In genomic region chr16:70681382-70682238, GRCh38 we compare ENCODE assay signal across 10 cellular contexts. TPM values are rescaled to one million over a fixed set of nuclear protein-coding genes. Genes with fewer than 3 reads are reported as not detected.
DNase-seq lines count a peak whose midpoint lies in the region; ATAC-seq and TF ChIP-seq lines count a peak whose summit lies in the region.
"Had no signal": no experiment of that assay in that cellular context is flagged by ENCODE, and none has a peak within 500 bp of the region (broad histone marks: within the 10 kb centered on the region; RNA-seq: fewer than 3 reads in every experiment).

No MANE protein-coding gene starts in this region.

- WGBS in mesodermal cell (ENCODE audit: insufficient coverage in 2 of 2), 2 experiments, result 86 to 95% methylated on average over 7 of the region's 13 CpGs

- DNase-seq in NT2/D1 (ENCODE audit: low read depth, low spot score) (no peak), epithelial cell of esophagus (ENCODE audit: low read depth) (peak; percentile 36), substantia nigra (lab: John Stamatoyannopoulos, UW) (peak; percentile 43 to 94 (median 84)), omental fat pad (ENCODE audit: low spot score) (no peak)
- no peak for DNase-seq in stimulated activated naive CD4-positive, alpha-beta T cell treated with Interleukin-2 at 50 U/mL for 16 hours (lab: John Stamatoyannopoulos, UW)
- no peak for DNase-seq in stimulated activated CD4-positive, alpha-beta T cell treated with anti-CD3 and anti-CD28 coated beads, Interleukin-1b, Interleukin-23, amount 100 ng/mL, for 48 hours
- DNase-seq: Karpas-422, NCI-H82 had no signal

- TF ChIP-seq CTCF in epithelial cell of esophagus (IDR thresholded peaks at IDR 0.05; ENCODE audit: insufficient read depth, low read depth, low read length, missing control alignments) (no peak), omental fat pad (IDR thresholded peaks at IDR 0.05) (no peak)

- H3K36me3 ChIP-seq in NT2/D1 (ENCODE audit: insufficient read depth, insufficient read length, low read length), result peaks cover 70% of the 10 kb centered on the region
- H3K36me3 ChIP-seq in mesodermal cell (ENCODE audit: control insufficient read depth, insufficient read depth, low read length), result peaks cover 40% of the 10 kb centered on the region

- H3K9ac ChIP-seq in NT2/D1 (ENCODE audit: insufficient read length, low read depth), result peak overlapping the region; percentile 12

- H3K4me3 ChIP-seq in NT2/D1 (ENCODE audit: insufficient read length, low read depth) (no peak overlapping the region), epithelial cell of esophagus (ENCODE audit: low read length) (peak overlapping the region; percentile 85), mesodermal cell (ENCODE audit: extremely low read depth, insufficient read depth, low read length, poor library complexity, severe bottlenecking) (no peak overlapping the region)

- H3K4me1 ChIP-seq in NT2/D1 (ENCODE audit: insufficient read depth, insufficient read length), result peaks cover 43% of the 10 kb centered on the region
- peaks cover 28% of the 10 kb centered on the region for H3K4me1 ChIP-seq in mesodermal cell (ENCODE audit: control insufficient read depth, insufficient read depth, low read length, poor library complexity, severe bottlenecking)

- H3K9me3 ChIP-seq in NT2/D1 (ENCODE audit: insufficient read depth, low read length), result no peaks in the 10 kb centered on the region
- H3K9me3 ChIP-seq in mesodermal cell (ENCODE audit: control insufficient read depth, low read length), result no peaks in the 10 kb centered on the region

- ATAC-seq in omental fat pad (ENCODE audit: low FRiP score) (no peak), esophagus mucosa (no peak)

- peak overlapping the region; percentile 10 for H3K27ac ChIP-seq in mesodermal cell (ENCODE audit: low read depth, low read length, severe bottlenecking)
- H3K27ac ChIP-seq in substantia nigra (ENCODE audit: low read depth, low read length, poor library complexity, severe bottlenecking), result peak overlapping the region; percentile 97

- H3K27me3 ChIP-seq in NT2/D1 (ENCODE audit: insufficient read depth, insufficient read length), result no peaks in the 10 kb centered on the region

RNA-seq across cellular contexts. Expression of gene MTSS2, which starts 4.2 kb away (rescaled TPM):
- 57.6 TPM for polyA plus RNA-seq in mesodermal cell (2013, experiment 1 of 2)
- polyA plus RNA-seq in mesodermal cell (2013, experiment 2 of 2), result 44.7 TPM
- total RNA-seq in omental fat pad (10 to 100 TPM; 19.3 to 70.1 (median 32.4) TPM), esophagus mucosa (32.8 TPM)

RNA-seq across cellular contexts. Expression of gene IL34, which starts 35.3 kb away (rescaled TPM):
- polyA plus RNA-seq in mesodermal cell (2013, experiment 1 of 2), result not detected
- not detected for polyA plus RNA-seq in mesodermal cell (2013, experiment 2 of 2)
- total RNA-seq in omental fat pad, result 1 to 10 TPM in 3 of 4 donors, under 1 TPM in 1; 0.38 to 1.3 (median 1.2) TPM
- total RNA-seq in esophagus mucosa, result 7.9 TPM

Comparison
In these comparisons a context has a peak if more than half of its experiments do, and no peak if none do; other contexts are left out.
1. DNase-seq: peak in epithelial cell of esophagus (single experiment) and substantia nigra (49 of 49); none in NT2/D1 (single experiment), stimulated activated naive CD4-positive, alpha-beta T cell treated with Interleukin-2 at 50 U/mL for 16 hours (single experiment), omental fat pad (single experiment) and stimulated activated CD4-positive, alpha-beta T cell treated with anti-CD3 and anti-CD28 coated beads, Interleukin-1b, Interleukin-23, amount 100 ng/mL, for 48 hours (single experiment).